22 cellular contexts compared by ENCODE assay signal in the genomic region with DNA sequence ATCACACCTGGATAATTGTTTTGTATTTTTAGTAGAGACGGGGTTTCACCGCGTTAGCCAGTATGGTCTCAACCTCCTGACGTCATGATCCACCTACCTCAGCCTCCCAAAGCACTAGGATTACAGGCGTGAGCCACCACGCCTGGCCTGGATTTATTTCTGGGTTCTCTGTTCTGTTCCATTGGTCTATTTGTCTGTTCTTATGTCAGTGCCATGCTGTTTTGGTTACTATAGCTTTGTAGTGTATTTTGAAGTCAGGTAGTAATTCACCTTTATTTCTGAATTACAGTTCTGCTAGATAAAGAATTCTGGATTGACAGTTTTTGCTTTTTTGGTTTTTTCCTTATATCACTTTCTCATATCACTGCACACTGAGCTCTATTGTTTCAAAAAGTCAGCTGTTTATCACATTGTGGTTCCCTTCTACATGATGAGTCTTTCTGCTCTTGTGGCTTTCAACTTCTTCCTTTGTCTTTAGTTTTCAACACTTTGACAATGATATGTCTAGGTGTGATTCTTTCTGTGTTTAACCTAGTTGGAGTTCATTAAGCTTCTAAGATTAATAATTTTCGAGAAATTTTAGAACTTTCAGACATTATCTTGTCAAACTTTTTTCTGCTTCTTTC.
"Had no signal": no experiment of that assay in that cellular context is flagged by ENCODE, and none has a peak within 500 bp of the region (broad histone marks: within the 10 kb centered on the region; RNA-seq: fewer than 3 reads in every experiment).

No MANE protein-coding gene starts in this region.

- H3K4me1 ChIP-seq: gastroesophageal sphincter, heart left ventricle, spleen, thyroid gland had no signal

- DNase-seq: activated B cell treated with CpG ODN at 0.5 μM for 24 hours; activated CD4-positive, alpha-beta memory T cell treated with anti-CD3 and anti-CD28 coated beads, Interleukin-2, amount 10 ng/mL, durations not matched to agents 7 days and 5 days; activated CD4-positive, alpha-beta T cell treated with anti-CD3 and anti-CD28 coated beads for 48 hours; activated naive CD4-positive, alpha-beta T cell treated with anti-CD3 and anti-CD28 coated beads for 36 hours; activated T-cell treated with anti-CD3 and anti-CD28 coated beads, Interleukin-2, amount 50 U/mL, for 24 hours; anterior cingulate cortex; central memory CD4-positive, alpha-beta T cell; heart left ventricle; immature natural killer cell; left cardiac atrium; mesendoderm; naive thymus-derived CD8-positive, alpha-beta T cell; posterior cingulate gyrus; retina; spleen; stimulated activated CD4-positive, alpha-beta T cell treated with anti-CD3 and anti-CD28 coated beads, Interleukin-4, amount 100 ng/mL, for 4 hours; thyroid gland had no signal

- ATAC-seq: esophagus mucosa; gastroesophageal sphincter; heart left ventricle; left cardiac atrium; naive thymus-derived CD8-positive, alpha-beta T cell; stimulated activated memory B cell treated with anti-CD40 and anti-IgM and Interleukin-4, amounts not matched to agents 10 μg/mL and 1 μg/mL and 100 μg/mL, for 72 hours had no signal

- H3K36me3 ChIP-seq: thyroid gland had no signal

- H3K9me3 ChIP-seq: gastroesophageal sphincter, spleen, thyroid gland had no signal

- H3K4me3 ChIP-seq: coronary artery, gastroesophageal sphincter, heart left ventricle, spleen, thyroid gland had no signal

- FAIRE-seq: TTC549 had no signal

- H3K27me3 ChIP-seq: gastroesophageal sphincter, heart left ventricle, spleen, thyroid gland had no signal

- H3K27ac ChIP-seq: coronary artery, gastroesophageal sphincter, heart left ventricle, spleen, thyroid gland had no signal
